Comparison of ENCODE assay signal across 8 cellular contexts in the genomic region with DNA sequence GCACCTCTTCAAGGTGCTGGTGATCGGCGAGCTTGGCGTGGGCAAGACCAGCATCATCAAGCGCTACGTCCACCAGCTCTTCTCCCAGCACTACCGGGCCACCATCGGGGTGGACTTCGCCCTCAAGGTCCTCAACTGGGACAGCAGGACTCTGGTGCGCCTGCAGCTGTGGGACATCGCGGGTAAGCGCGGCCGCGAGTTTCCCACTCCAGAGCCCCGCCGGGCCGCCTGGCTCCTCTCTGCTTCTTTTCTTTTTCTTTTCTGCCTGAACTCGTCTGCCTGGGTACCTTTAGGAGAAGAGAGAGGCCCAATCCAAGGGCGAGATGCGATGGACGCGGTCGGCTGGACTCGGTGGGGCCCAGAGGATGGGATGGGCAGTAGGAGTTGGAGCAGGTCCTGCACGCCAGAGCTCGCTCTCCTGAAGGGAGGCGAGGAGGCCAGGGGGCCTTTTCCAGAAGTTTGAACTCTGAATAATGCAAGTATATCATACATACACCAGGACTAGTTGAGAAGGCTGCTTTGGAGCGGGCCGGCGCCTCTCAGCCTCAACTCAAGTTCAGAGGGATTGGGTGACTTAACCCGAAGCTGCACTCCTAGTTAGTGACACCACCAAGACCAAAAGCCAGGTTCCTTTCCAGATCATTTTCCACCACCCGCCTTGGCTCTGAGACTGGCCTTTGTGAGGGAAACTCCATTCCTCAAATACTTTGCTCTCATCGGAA. TPM values are rescaled to one million over a fixed set of nuclear protein-coding genes. Genes with fewer than 3 reads are reported as not detected.
DNase-seq lines count a peak whose midpoint lies in the region; ATAC-seq, FAIRE-seq and TF ChIP-seq lines count a peak whose summit lies in the region.

No MANE protein-coding gene starts in this region.

- H3K36me3 ChIP-seq in Caco-2 (ENCODE audit: control insufficient read depth, insufficient read depth, low read length) (no peaks in the 10 kb centered on the region), H7 (replicated peaks; ENCODE audit: control insufficient read depth, insufficient read depth, low read length) (no peaks in the 10 kb centered on the region), PC-9 (ENCODE audit: low read depth) (no peaks in the 10 kb centered on the region), keratinocyte (ENCODE audit: control insufficient read depth in 2 of 2, extremely low read depth in 1 of 2, insufficient read depth in 2 of 2, low read length in 2 of 2) (no peaks in the 10 kb centered on the region), skeletal muscle tissue (ENCODE audit: control insufficient read depth in 3 of 3, insufficient read depth in 3 of 3, low read length in 3 of 3) (no peaks in the 10 kb centered on the region)

- H3K9me3 ChIP-seq in Caco-2: no peaks in the 10 kb centered on the region
- H3K9me3 ChIP-seq in PC-9 (ENCODE audit: insufficient read depth, low read depth): no peaks in the 10 kb centered on the region
- no peaks in the 10 kb centered on the region for H3K9me3 ChIP-seq in keratinocyte (ENCODE audit: control insufficient read depth, low read depth, low read length)
- peaks cover 0 to 2% (median 0%) of the 10 kb centered on the region in 3 donors for H3K9me3 ChIP-seq in skeletal muscle tissue (ENCODE audit: control insufficient read depth in 3 of 3, low read length in 3 of 3)

- peak overlapping the region; percentile 82 for H2AFZ ChIP-seq in PC-9
- peak overlapping the region; percentile 95 for H2AFZ ChIP-seq in keratinocyte (ENCODE audit: control insufficient read depth, low read length)

- peak; percentile 13 for FAIRE-seq in keratinocyte (lab: Jason Lieb, UNC)

- no peaks in the 10 kb centered on the region for H3K36me3 Mint-ChIP-seq in Caco-2 (ENCODE audit: insufficient read depth, unreplicated experiment)
- peaks cover 2% of the 10 kb centered on the region for H3K36me3 Mint-ChIP-seq in central memory CD8-positive, alpha-beta T cell (ENCODE audit: insufficient read depth)

- peak overlapping the region; percentile 59 for H3K27ac ChIP-seq in PC-9
- peak overlapping the region; percentile 88 for H3K27ac ChIP-seq in keratinocyte (ENCODE audit: control insufficient read depth, insufficient read depth, low read length)
- H3K27ac ChIP-seq in skeletal muscle tissue (ENCODE audit: low read depth, low read length): peak overlapping the region; percentile 91

- H4K20me1 ChIP-seq in PC-9 (ENCODE audit: insufficient read depth) (peaks cover 4% of the 10 kb centered on the region; the same call in 1 of the 2 replicates), keratinocyte (ENCODE audit: control insufficient read depth, extremely low read depth, insufficient read depth, low read length) (no peaks in the 10 kb centered on the region)

- DNase-seq in Caco-2 (peak; percentile 63 to 66), H7 (peak; percentile 36), PC-9 (no peak), keratinocyte (ENCODE audit: low read depth, low spot score) (no peak), SHP77 (lab: John Stamatoyannopoulos, UW) (no peak)
- no peak for DNase-seq in central memory CD8-positive, alpha-beta T cell (ENCODE audit: low spot score in 2 of 2)

- H3K79me2 ChIP-seq in PC-9 (ENCODE audit: low read depth) (peaks cover 37% of the 10 kb centered on the region), keratinocyte (ENCODE audit: control insufficient read depth, insufficient read depth, low read length) (peaks cover 44% of the 10 kb centered on the region)

- peak overlapping the region; percentile 93 for H3K4me3 Mint-ChIP-seq in Caco-2 (ENCODE audit: unreplicated experiment)
- peak overlapping the region; percentile 40 for H3K4me3 Mint-ChIP-seq in central memory CD8-positive, alpha-beta T cell

- peak overlapping the region; percentile 91 for H3K27ac Mint-ChIP-seq in Caco-2 (ENCODE audit: unreplicated experiment)
- peak overlapping the region; percentile 62 for H3K27ac Mint-ChIP-seq in central memory CD8-positive, alpha-beta T cell (ENCODE audit: low read depth)

- H3K4me2 ChIP-seq in PC-9 (peak overlapping the region; percentile 95), keratinocyte (ENCODE audit: control insufficient read depth, extremely low read depth, insufficient read depth, low read depth, low read length) (peak overlapping the region; percentile 98)

- H3K4me1 ChIP-seq in Caco-2 (peaks cover 8% of the 10 kb centered on the region), PC-9 (replicated peaks; ENCODE audit: insufficient read depth) (peaks cover 31% of the 10 kb centered on the region), keratinocyte (ENCODE audit: control insufficient read depth, extremely low read depth, insufficient read depth, low read length) (peaks cover 21% of the 10 kb centered on the region), skeletal muscle tissue (ENCODE audit: control insufficient read depth in 3 of 3, insufficient read depth in 3 of 3, low read length in 3 of 3) (peaks cover 0 to 7% (median 3%) of the 10 kb centered on the region in 3 donors)

- intact Hi-C loops in Caco-2 (cut with micrococcal nuclease; ENCODE audit: unreplicated experiment): loop anchor here (1.0 to 10.0 kb wide), 3 partner anchors 53 to 579 kb away; partner anchors contain the start of genes ADGB and SHPRH
- intact Hi-C loops in PC-9 (cut with micrococcal nuclease; ENCODE audit: unreplicated experiment): loop anchor here (5.0 to 10.0 kb wide), 3 partner anchors 161 to 249 kb away; no protein-coding TSS in a partner anchor

- H3F3A ChIP-seq in PC-9 (ENCODE audit: insufficient read depth, low read depth): peaks cover 24% of the 10 kb centered on the region

- no peak for TF ChIP-seq CTCF in Caco-2 (IDR thresholded peaks at IDR 0.05; ENCODE audit: insufficient read depth in 1 of 2, low read depth in 1 of 2, low read length in 1 of 2, severe bottlenecking in 1 of 2, unreplicated experiment in 1 of 2)
- no peak for TF ChIP-seq CTCF in PC-9 (conservative IDR thresholded peaks at IDR 0.05)
- TF ChIP-seq CTCF in keratinocyte (optimal IDR thresholded peaks at IDR 0.05 in 1 of 3, IDR thresholded peaks at IDR 0.05 in 1 of 3, conservative IDR thresholded peaks at IDR 0.05 in 1 of 3; ENCODE audit: extremely low read depth in 1 of 3, insufficient read depth in 2 of 3, low read length in 3 of 3): no peak

- ATAC-seq in central memory CD8-positive, alpha-beta T cell (replicated peaks; ENCODE audit: extremely low read depth, poor library complexity, severe bottlenecking): peak; percentile 9
- no peak for ATAC-seq in HG03378 (IDR thresholded peaks at IDR 0.05; ENCODE audit: unreplicated experiment)

- BruUV-seq in Caco-2 (replicated peaks; lab: Mats Ljungman, UMichigan): no TSS peak
- TSS peak; percentile 67 for BruUV-seq in PC-9 (replicated peaks; lab: Mats Ljungman, UMichigan)

- H3K9me1 ChIP-seq in keratinocyte (ENCODE audit: control insufficient read depth, extremely low read depth, insufficient read depth, low read length): no peaks in the 10 kb centered on the region

- POLR2A ChIA-PET in Caco-2 (lab: Charles Lee) (interaction anchor here (0.7 kb wide), 1 partner anchor 584 kb away, joined by 3 read pairs; no protein-coding TSS in a partner anchor), PC-9 (lab: Charles Lee; ENCODE audit: unreplicated experiment) (interaction anchor here (0.7 kb wide), 1 partner anchor 424 kb away, joined by 5 read pairs; no protein-coding TSS in a partner anchor)

- no peaks in the 10 kb centered on the region for H3K9me2 ChIP-seq in PC-9 (ENCODE audit: insufficient read depth)

- no peaks in the 10 kb centered on the region for H3K4me1 Mint-ChIP-seq in Caco-2 (ENCODE audit: low read depth, unreplicated experiment)
- no peaks in the 10 kb centered on the region for H3K4me1 Mint-ChIP-seq in central memory CD8-positive, alpha-beta T cell

- H3K4me3 ChIP-seq in Caco-2 (ENCODE audit: low read depth, low read length) (peak overlapping the region; percentile 87), H7 (ENCODE audit: insufficient read depth, low read depth, low read length) (peak overlapping the region; percentile 79), PC-9 (peak overlapping the region; percentile 96), keratinocyte (ENCODE audit: control insufficient read depth in 2 of 3, extremely low read depth in 1 of 3, insufficient read depth in 2 of 3, low read depth in 1 of 3, low read length in 3 of 3) (peak overlapping the region; percentile 87 to 94 (median 89)), skeletal muscle tissue (ENCODE audit: low read length in 3 of 3) (peak overlapping the region; percentile 78 to 83 (median 78))

- no peaks in the 10 kb centered on the region for H3K9me3 Mint-ChIP-seq in Caco-2 (ENCODE audit: unreplicated experiment)
- peaks cover 10% of the 10 kb centered on the region for H3K9me3 Mint-ChIP-seq in central memory CD8-positive, alpha-beta T cell

- H3K9ac ChIP-seq in keratinocyte (ENCODE audit: control insufficient read depth, extremely low read depth, insufficient read depth, low read length) (peak overlapping the region; percentile 93), skeletal muscle tissue (ENCODE audit: low read depth in 1 of 3, low read length in 3 of 3) (peak overlapping the region; percentile 78 to 83 (median 79))

- H3K27me3 ChIP-seq in Caco-2 (replicated peaks; ENCODE audit: control insufficient read depth, insufficient read depth, low read length) (no peaks in the 10 kb centered on the region), H7 (ENCODE audit: control insufficient read depth, insufficient read depth, low read length) (no peaks in the 10 kb centered on the region; the same call in 1 of the 2 replicates), PC-9 (ENCODE audit: insufficient read depth, low read depth) (no peaks in the 10 kb centered on the region), keratinocyte (ENCODE audit: control insufficient read depth, extremely low read depth, insufficient read depth, low read length) (no peaks in the 10 kb centered on the region), skeletal muscle tissue (ENCODE audit: control insufficient read depth in 3 of 3, insufficient read depth in 3 of 3, low read length in 3 of 3) (peaks cover 0 to 7% (median 3%) of the 10 kb centered on the region in 3 donors)

- CTCF ChIA-PET in Caco-2 (lab: Charles Lee): interaction anchor here (0.7 kb wide), 1 partner anchor 33 kb away, joined by 3 read pairs; no protein-coding TSS in a partner anchor
- CTCF ChIA-PET in PC-9 (lab: Charles Lee): no interaction called here

- H3K27me3 Mint-ChIP-seq in Caco-2 (ENCODE audit: insufficient read depth, unreplicated experiment): no peaks in the 10 kb centered on the region
- peaks cover 27% of the 10 kb centered on the region for H3K27me3 Mint-ChIP-seq in central memory CD8-positive, alpha-beta T cell

- dilution Hi-C loops in keratinocyte (cut with MboI; ENCODE audit: extremely low pct_ligation_motif_present, low sequenced_read_pairs): no loop called here

RNA-seq across cellular contexts. Expression of gene RAB32, which starts 0.5 kb away (rescaled TPM):
- 9.0 and 11.8 TPM in 2 replicates for total RNA-seq in Caco-2 (2022)
- total RNA-seq in H7 (2014; rRNA removed; shearing (Covaris generic)): 7.6 and 10.5 TPM in 2 replicates
- total RNA-seq in PC-9 (2021): 21.4 and 22.6 TPM in 2 replicates
- 59.1 to 73.0 TPM (median 70.1 TPM) in 3 replicates for polyA plus RNA-seq in keratinocyte
- 22.2 TPM for polyA plus RNA-seq in keratinocyte (2011; ENCODE audit: low read depth)
- 75.7 and 110 TPM in 2 replicates for polyA plus RNA-seq in keratinocyte (2011; cell fraction: cytosol; rRNA removed)
- polyA plus RNA-seq in keratinocyte (2011; cell fraction: nucleus; rRNA removed): 25.6 and 27.0 TPM in 2 replicates
- 61.2 and 77.9 TPM in 2 replicates for polyA plus RNA-seq in keratinocyte (2012; ENCODE audit: low replicate concordance)
- polyA minus RNA-seq in keratinocyte: 15.8 to 26.6 TPM (median 25.4 TPM) in 3 replicates
- polyA minus RNA-seq in keratinocyte (2011; cell fraction: cytosol; rRNA and poly(A)+ RNA removed): 33.6 TPM
- 8.1 and 9.2 TPM in 2 replicates for polyA minus RNA-seq in keratinocyte (2011; cell fraction: nucleus; rRNA and poly(A)+ RNA removed)
- 35.5 TPM for total RNA-seq in skeletal muscle tissue

RNA-seq across cellular contexts. Expression of gene ADGB, which starts 54.7 kb away (rescaled TPM):
- total RNA-seq in Caco-2 (2022) (not detected in 2 replicates), PC-9 (2021) (not detected in 2 replicates), skeletal muscle tissue (not detected)
- total RNA-seq in H7 (2014; rRNA removed; shearing (Covaris generic)): not detected in 2 replicates
- not detected in 3 replicates for polyA plus RNA-seq in keratinocyte
- polyA plus RNA-seq in keratinocyte (2011; ENCODE audit: low read depth): not detected
- polyA plus RNA-seq in keratinocyte (2011; cell fraction: cytosol; rRNA removed): not detected in 2 replicates
- polyA plus RNA-seq in keratinocyte (2011; cell fraction: nucleus; rRNA removed): not detected in 2 replicates
- polyA plus RNA-seq in keratinocyte (2012; ENCODE audit: low replicate concordance): not detected in 2 replicates
- not detected in 3 replicates for polyA minus RNA-seq in keratinocyte
- polyA minus RNA-seq in keratinocyte (2011; cell fraction: cytosol; rRNA and poly(A)+ RNA removed): not detected
- not detected in 2 replicates for polyA minus RNA-seq in keratinocyte (2011; cell fraction: nucleus; rRNA and poly(A)+ RNA removed)

Comparison
In these comparisons a context has a peak if more than half of its experiments do, and no peak if none do; other contexts are left out.
1. DNase-seq: peak in Caco-2 (2 of 2) and H7 (single experiment); none in PC-9 (0 of 2), central memory CD8-positive, alpha-beta T cell (0 of 2), keratinocyte (single experiment) and SHP77 (0 of 2).
2. Peak in every context shown above with its lines, with median percentiles within 50 percentile points of each other: H3K4me3 ChIP-seq and H3K27ac ChIP-seq.